ENCODE assay signal across 13 cellular contexts in the genomic region with DNA sequence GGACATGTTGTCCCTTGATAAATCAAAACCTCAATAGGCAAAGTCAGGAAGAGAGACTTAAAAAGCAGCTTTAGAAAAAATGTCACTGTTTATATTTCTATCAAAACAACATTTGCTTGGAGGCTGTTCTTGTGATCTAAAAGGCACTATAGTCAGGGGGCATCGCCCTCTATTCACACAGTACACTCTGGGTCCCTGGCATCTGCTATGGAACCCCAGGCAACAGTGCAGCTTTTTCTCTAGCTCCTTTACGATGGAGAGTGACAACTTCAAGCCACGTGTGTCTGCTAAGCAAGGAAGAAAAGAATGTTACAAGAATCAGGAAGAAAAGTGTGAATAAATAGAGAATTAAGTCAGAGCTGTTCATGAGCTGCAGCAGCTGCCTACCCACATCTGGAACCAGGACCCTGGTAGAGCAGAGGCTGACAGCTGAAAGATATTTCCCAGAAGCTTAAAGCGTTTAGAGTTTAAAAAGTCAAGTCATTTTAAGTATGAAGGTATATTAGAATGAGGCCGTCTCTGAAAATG. TPM values are rescaled to one million over a fixed set of nuclear protein-coding genes. Genes with fewer than 3 reads are reported as not detected.
A peak's percentile ranks its signal among the peaks of the same experiment; 100 is the strongest.
DNase-seq lines count a peak whose midpoint lies in the region; ATAC-seq and TF ChIP-seq lines count a peak whose summit lies in the region.
"Had no signal": no experiment of that assay in that cellular context is flagged by ENCODE, and none has a peak within 500 bp of the region (broad histone marks: within the 10 kb centered on the region; RNA-seq: fewer than 3 reads in every experiment).

No MANE protein-coding gene starts in this region.

- no peaks in the 10 kb centered on the region for H3K9me2 ChIP-seq in GM23248 (ENCODE audit: insufficient read depth)

- no peak overlapping the region for H2AFZ ChIP-seq in GM23248

- H3K27me3 ChIP-seq in GM23248 (replicated peaks; ENCODE audit: insufficient read depth) (no peaks in the 10 kb centered on the region), right lobe of liver (no peaks in the 10 kb centered on the region), stomach smooth muscle (ENCODE audit: control insufficient read depth in 1 of 2, insufficient read depth in 2 of 2, low read length in 2 of 2) (no peaks in the 10 kb centered on the region)

- DNase-seq in GM23248 (no peak), chondrocyte (ENCODE audit: low spot score) (no peak), right lobe of liver (no peak), NCI-H82 treated with DMSO at 0.1 percent for 48 hours (lab: John Stamatoyannopoulos, UW; ENCODE audit: unreplicated experiment) (no peak)
- no peak for DNase-seq in stimulated activated CD4-positive, alpha-beta T cell treated with anti-CD3 and anti-CD28 coated beads, Interleukin-4, amount 100 ng/mL, for 1 hour
- DNase-seq: activated CD8-positive, alpha-beta memory T cell treated with anti-CD3 and anti-CD28 coated beads for 24 hours; aorta; CD4-positive, alpha-beta memory T cell; NCI-H1092 treated with DMSO at 0.1 percent for 48 hours; T-cell had no signal

- peaks cover 43% of the 10 kb centered on the region for H3K36me3 Mint-ChIP-seq in chondrocyte (ENCODE audit: low read depth)
- H3K36me3 Mint-ChIP-seq: CD4-positive, alpha-beta memory T cell; T-cell had no signal

- peak overlapping the region; percentile 98 for H3K27ac Mint-ChIP-seq in chondrocyte (ENCODE audit: unreplicated experiment)
- H3K27ac Mint-ChIP-seq: CD4-positive, alpha-beta memory T cell; T-cell had no signal

- peak overlapping the region; percentile 31 for H3K4me3 Mint-ChIP-seq in chondrocyte (ENCODE audit: unreplicated experiment)
- H3K4me3 Mint-ChIP-seq: CD4-positive, alpha-beta memory T cell; T-cell had no signal

- WGBS in GM23248 (ENCODE audit: low coverage in 1 of 2, low lambda C conversion rate in 2 of 2, missing lambda C conversion rate in 2 of 2), 2 experiments = 6 to 8% methylated on average over 5 of the region's 5 CpGs
- 43% methylated on average over 5 of the region's 5 CpGs for WGBS in right lobe of liver (ENCODE audit: insufficient coverage, low coverage, low lambda C conversion rate, missing lambda C conversion rate)

- H3F3A ChIP-seq in GM23248 (ENCODE audit: insufficient read depth) = peaks cover 96% of the 10 kb centered on the region

- peak in 2 of 4 donors; percentile 8 to 20 for ATAC-seq in right lobe of liver
- no peak for ATAC-seq in esophagus mucosa
- ATAC-seq in GM19455 (IDR thresholded peaks at IDR 0.05; ENCODE audit: unreplicated experiment) = no peak
- ATAC-seq: T-cell had no signal

- no peak for TF ChIP-seq POLR2A in right lobe of liver (IDR thresholded peaks at IDR 0.05)

- H3K4me3 ChIP-seq in GM23248 = peak overlapping the region; percentile 92
- no peak overlapping the region for H3K4me3 ChIP-seq in right lobe of liver
- peak overlapping the region; percentile 15 to 50 for H3K4me3 ChIP-seq in stomach smooth muscle (ENCODE audit: low read length in 2 of 2)

- peaks cover 98% of the 10 kb centered on the region for H3K4me1 ChIP-seq in GM23248 (ENCODE audit: insufficient read depth)
- peaks cover 0 to 48% (median 24%) of the 10 kb centered on the region in 4 donors for H3K4me1 ChIP-seq in right lobe of liver
- peaks cover 33% of the 10 kb centered on the region for H3K4me1 ChIP-seq in stomach smooth muscle (ENCODE audit: control insufficient read depth, insufficient read depth, low read length)

- H3K36me3 ChIP-seq in GM23248 (ENCODE audit: low read depth) (peaks cover 69% of the 10 kb centered on the region), right lobe of liver (peaks cover 0 to 25% (median 15%) of the 10 kb centered on the region in 4 donors), stomach smooth muscle (ENCODE audit: control insufficient read depth in 2 of 2, insufficient read depth in 2 of 2, low read length in 2 of 2) (peaks cover 11 to 23% of the 10 kb centered on the region in 2 donors)

- in situ Hi-C loops in GM23248 (cut with MboI) = loop anchor here (25.0 kb wide), 1 partner anchor 436 kb away; no protein-coding TSS in a partner anchor

- no peaks in the 10 kb centered on the region for H3K9me3 ChIP-seq in GM23248 (ENCODE audit: low read depth)
- H3K9me3 ChIP-seq in right lobe of liver = no peaks in the 10 kb centered on the region
- no peaks in the 10 kb centered on the region for H3K9me3 ChIP-seq in stomach smooth muscle (ENCODE audit: control insufficient read depth in 2 of 2, low read length in 2 of 2)

- TF ChIP-seq CTCF in chondrocyte (IDR thresholded peaks at IDR 0.05) = no peak
- TF ChIP-seq CTCF in right lobe of liver (IDR thresholded peaks at IDR 0.05) = no peak

- H3K9me3 Mint-ChIP-seq in chondrocyte (ENCODE audit: low read depth) = no peaks in the 10 kb centered on the region

- H3K9ac ChIP-seq in GM23248 = peak overlapping the region; percentile 96
- peak overlapping the region; percentile 36 to 48 for H3K9ac ChIP-seq in stomach smooth muscle (ENCODE audit: low read length in 2 of 2)

- peak overlapping the region; percentile 95 for H3K27ac ChIP-seq in GM23248
- peak overlapping the region; percentile 79 to 89 (median 85) for H3K27ac ChIP-seq in right lobe of liver
- peak overlapping the region; percentile 66 for H3K27ac ChIP-seq in stomach smooth muscle (ENCODE audit: low read length)

- 0 out of 2 replicates have a peak, but pooled peaks cover 28% of the 10 kb centered on the region for H4K20me1 ChIP-seq in GM23248 (ENCODE audit: insufficient read depth)

- peaks cover 96% of the 10 kb centered on the region for H3K79me2 ChIP-seq in GM23248 (ENCODE audit: insufficient read depth)

- H3K4me1 Mint-ChIP-seq in chondrocyte (ENCODE audit: low read depth) = peaks cover 100% of the 10 kb centered on the region
- H3K4me1 Mint-ChIP-seq: CD4-positive, alpha-beta memory T cell; T-cell had no signal

- intact Hi-C loops in right lobe of liver (cut with DNase I) = no loop called here

- H3K4me2 ChIP-seq in GM23248 (ENCODE audit: unreplicated experiment) = peak overlapping the region; percentile 95

- no peaks in the 10 kb centered on the region for H3K27me3 Mint-ChIP-seq in chondrocyte (ENCODE audit: low read depth)
- H3K27me3 Mint-ChIP-seq: CD4-positive, alpha-beta memory T cell had no signal

RNA-seq across cellular contexts. Expression of a gene that starts 11.2 kb away (rescaled TPM):
- 244 and 271 TPM in 2 replicates for total RNA-seq in GM23248 (2014; rRNA removed; shearing (Covaris generic))
- polyA plus RNA-seq in GM23248 (2016; fragmentation: Nextera tagmentation; extraction: Ambion mirVana) = 198 and 199 TPM in 2 replicates
- 65.1 to 125 TPM (median 124 TPM) in 3 replicates for total RNA-seq in chondrocyte
- total RNA-seq in right lobe of liver = 10 to 100 TPM; 20.0 to 70.5 (median 36.8) TPM
- 62.3 TPM for total RNA-seq in esophagus mucosa
- total RNA-seq: CD4-positive, alpha-beta memory T cell had no signal
- polyA plus RNA-seq: CD4-positive, alpha-beta memory T cell had no signal

Comparison
In these comparisons a context has a peak if more than half of its experiments do, and no peak if none do; other contexts are left out.
1. H3K4me3 ChIP-seq: peak in GM23248 (single experiment) and stomach smooth muscle (2 of 2); none in right lobe of liver (0 of 3).
2. Peak in every context shown above with its lines, with median percentiles within 50 percentile points of each other: H3K27ac ChIP-seq.